Comparison of ENCODE assay signal across 8 cellular contexts in genomic region chr11:66291706-66292542, GRCh38. TPM values are rescaled to one million over a fixed set of nuclear protein-coding genes. Genes with fewer than 3 reads are reported as not detected.
DNase-seq lines count a peak whose midpoint lies in the region; ATAC-seq, FAIRE-seq and TF ChIP-seq lines count a peak whose summit lies in the region.

TMEM151A (plus strand) TSS chr11:66291894; CDS start chr11:66292014, 120 bp downstream.

- no peak for TF ChIP-seq POLR2A in IMR-90 (IDR thresholded peaks at IDR 0.05; ENCODE audit: low read depth, low read length)

- no peak for ATAC-seq in IMR-90 (ENCODE audit: low read depth)
- ATAC-seq in central memory CD8-positive, alpha-beta T cell (replicated peaks; ENCODE audit: extremely low read depth, poor library complexity, severe bottlenecking), result no peak
- no peak for ATAC-seq in naive thymus-derived CD8-positive, alpha-beta T cell
- ATAC-seq in HG03442 (IDR thresholded peaks at IDR 0.05; ENCODE audit: unreplicated experiment), result no peak

- FAIRE-seq in small intestine (lab: Jason Lieb, UNC), result no peak

- no peak within 1 kb of the TSS for H3K4ac ChIP-seq in IMR-90 (ENCODE audit: low read depth, low read length)

- intact Hi-C loops in IMR-90 (cut with micrococcal nuclease), result no loop called here

- no peak within 1 kb of the TSS for H3K18ac ChIP-seq in IMR-90 (ENCODE audit: low read depth, low read length)

- H3K27me3 Mint-ChIP-seq in central memory CD8-positive, alpha-beta T cell, result peaks cover 27% of the 10 kb centered on the region
- H3K27me3 Mint-ChIP-seq in naive thymus-derived CD8-positive, alpha-beta T cell, result peaks cover 2 to 23% (median 13%) of the 10 kb centered on the region in 5 donors

- peak within 1 kb of the TSS; percentile 11 for H3K27ac Mint-ChIP-seq in central memory CD8-positive, alpha-beta T cell (ENCODE audit: low read depth)
- peak within 1 kb of the TSS in 3 of 10 donors; percentile 43 to 95 (median 59) for H3K27ac Mint-ChIP-seq in naive thymus-derived CD8-positive, alpha-beta T cell

- no peak within 1 kb of the TSS for H2BK15ac ChIP-seq in IMR-90 (ENCODE audit: low read depth, low read length)

- H3K9me3 ChIP-seq in IMR-90 (ENCODE audit: control insufficient read depth, insufficient read depth, low read length) (no peaks in the 10 kb centered on the region), small intestine (ENCODE audit: control insufficient read depth, low read depth) (no peaks in the 10 kb centered on the region)

- H3K27me3 ChIP-seq in BJ (ENCODE audit: control insufficient read depth, insufficient read depth, low read length) (peaks cover 23% of the 10 kb centered on the region), IMR-90 (ENCODE audit: control insufficient read depth, insufficient read depth, low read length) (peaks cover 40% of the 10 kb centered on the region), small intestine (ENCODE audit: control insufficient read depth in 2 of 2, insufficient read depth in 2 of 2, low read length in 2 of 2) (peaks cover 0 to 5% of the 10 kb centered on the region in 2 donors)

- peaks cover 6% of the 10 kb centered on the region; the same call in 1 of the 2 replicates for H4K20me1 ChIP-seq in IMR-90 (ENCODE audit: insufficient read depth, low read length)

- H2AK9ac ChIP-seq in IMR-90 (replicated peaks; ENCODE audit: low read depth, low read length, poor library complexity), result no peak within 1 kb of the TSS

- CTCF ChIA-PET in BJ (lab: Yijun Ruan, JAX), result interaction anchor here (1.2 to 4.5 kb wide), 3 partner anchors 20 to 97 kb away, joined by 3 to 34 read pairs (median 5); no protein-coding TSS in a partner anchor
- CTCF ChIA-PET in IMR-90 (lab: Yijun Ruan, JAX), result no interaction called here

- no peak within 1 kb of the TSS for H2AK5ac ChIP-seq in IMR-90 (ENCODE audit: low read depth, low read length)

- H3K36me3 Mint-ChIP-seq in central memory CD8-positive, alpha-beta T cell (ENCODE audit: insufficient read depth), result peaks cover 5% of the 10 kb centered on the region
- H3K36me3 Mint-ChIP-seq in naive thymus-derived CD8-positive, alpha-beta T cell, result no peaks in the 10 kb centered on the region

- H2BK20ac ChIP-seq in IMR-90 (ENCODE audit: low read depth, low read length), result no peak within 1 kb of the TSS

- H3K23ac ChIP-seq in IMR-90 (ENCODE audit: low read depth, low read length), result no peak within 1 kb of the TSS

- no peaks in the 10 kb centered on the region for H3K9me3 Mint-ChIP-seq in central memory CD8-positive, alpha-beta T cell
- H3K9me3 Mint-ChIP-seq in naive thymus-derived CD8-positive, alpha-beta T cell, result no peaks in the 10 kb centered on the region

- H3K9me1 ChIP-seq in IMR-90 (ENCODE audit: insufficient read depth, low read length), result peaks cover 14% of the 10 kb centered on the region

- H3K4me1 Mint-ChIP-seq in central memory CD8-positive, alpha-beta T cell, result peaks cover 22% of the 10 kb centered on the region
- H3K4me1 Mint-ChIP-seq in naive thymus-derived CD8-positive, alpha-beta T cell, result peaks cover 19 to 41% (median 40%) of the 10 kb centered on the region in 4 donors

- H3K9ac ChIP-seq in IMR-90 (ENCODE audit: low read depth, low read length), result no peak within 1 kb of the TSS

- H3K27ac ChIP-seq in IMR-90 (ENCODE audit: insufficient read depth, low read length) (no peak within 1 kb of the TSS), small intestine (ENCODE audit: low read depth in 1 of 2, low read length in 1 of 2) (no peak within 1 kb of the TSS)

- WGBS in IMR-90 (ENCODE audit: extremely low coverage in 2 of 2, insufficient read length in 1 of 2), 2 experiments, result 3% methylated on average over 41 of the region's 95 CpGs; no CpG with 5 or more reads in 1 of the 2 experiments
- WGBS in small intestine, 3 donors, result 2 to 3% (median 2%) methylated on average over 55 to 95 of the region's 95 CpGs

- H3K4me3 ChIP-seq in BJ (ENCODE audit: low read depth, low read length), result peak within 1 kb of the TSS; percentile 25
- H3K4me3 ChIP-seq in IMR-90 (ENCODE audit: insufficient read depth, low read depth, low read length), result 0 out of 2 replicates have a peak within 1 kb of the TSS, but pooled peaks have one; percentile 18
- peak within 1 kb of the TSS in 1 of 2 donors; percentile 59 for H3K4me3 ChIP-seq in small intestine (ENCODE audit: low read depth in 1 of 2, low read length in 2 of 2)

- H2BK5ac ChIP-seq in IMR-90 (ENCODE audit: low read depth, low read length, poor library complexity, severe bottlenecking), result no peak within 1 kb of the TSS

- no peak for TF ChIP-seq RAD21 in IMR-90 (IDR thresholded peaks at IDR 0.05; ENCODE audit: low read length)

- H3K4me2 ChIP-seq in IMR-90 (ENCODE audit: low read depth, low read length), result no peak within 1 kb of the TSS

- TF ChIP-seq CTCF in BJ (IDR thresholded peaks at IDR 0.05; ENCODE audit: insufficient read depth, low read depth, low read length), result no peak
- TF ChIP-seq CTCF in IMR-90 (conservative IDR thresholded peaks at IDR 0.05; ENCODE audit: low read depth, low read length), result no peak

- in situ Hi-C loops in IMR-90 (cut with MboI; ENCODE audit: low sequenced_read_pairs), result no loop called here

- no peaks in the 10 kb centered on the region for H3K36me3 ChIP-seq in BJ (ENCODE audit: control insufficient read depth, insufficient read depth, low read length)
- no peaks in the 10 kb centered on the region for H3K36me3 ChIP-seq in IMR-90 (ENCODE audit: control insufficient read depth, insufficient read depth, low read length)
- no peaks in the 10 kb centered on the region for H3K36me3 ChIP-seq in small intestine (ENCODE audit: control insufficient read depth in 2 of 2, insufficient read depth in 2 of 2, low read length in 2 of 2)

- H3K4me3 Mint-ChIP-seq in central memory CD8-positive, alpha-beta T cell, result peak within 1 kb of the TSS; percentile 83
- H3K4me3 Mint-ChIP-seq in naive thymus-derived CD8-positive, alpha-beta T cell, result peak within 1 kb of the TSS; percentile 84 to 96 (median 92)

- H3K4me1 ChIP-seq in IMR-90 (ENCODE audit: control insufficient read depth, insufficient read depth, low read length), result peaks cover 11% of the 10 kb centered on the region
- H3K4me1 ChIP-seq in small intestine (ENCODE audit: control insufficient read depth in 2 of 2, insufficient read depth in 1 of 2, low read depth in 1 of 2, low read length in 1 of 2), result peaks cover 5 to 8% of the 10 kb centered on the region in 2 donors

- BruUV-seq in IMR-90 (replicated peaks; lab: Mats Ljungman, UMichigan), result no TSS peak

- H2BK120ac ChIP-seq in IMR-90 (ENCODE audit: low read depth, low read length), result no peak within 1 kb of the TSS

- H3K56ac ChIP-seq in IMR-90 (ENCODE audit: extremely low read depth, insufficient read depth, low read length), result no peak within 1 kb of the TSS

- no peak within 1 kb of the TSS for H4K8ac ChIP-seq in IMR-90 (ENCODE audit: low read depth in 2 of 2, low read length in 2 of 2)

- H2AFZ ChIP-seq in IMR-90 (replicated peaks; ENCODE audit: low read length, poor library complexity), result peak within 1 kb of the TSS; percentile 72

- peaks cover 7 to 18% of the 10 kb centered on the region in 2 experiments; a peak in 3 of 4 replicates for H3K79me1 ChIP-seq in IMR-90 (ENCODE audit: low read depth in 1 of 2, low read length in 2 of 2)

- dilution Hi-C loops in IMR-90 (cut with HindIII; ENCODE audit: low sequenced_read_pairs, unreplicated experiment), result no loop called here

- H3K14ac ChIP-seq in IMR-90 (replicated peaks; ENCODE audit: low read depth, low read length), result no peak within 1 kb of the TSS

- no peak within 1 kb of the TSS for H4K91ac ChIP-seq in IMR-90 (ENCODE audit: insufficient read depth, low read depth, low read length)

- no peak for DNase-seq in BJ (ENCODE audit: low read depth)
- no peak for DNase-seq in IMR-90
- DNase-seq in central memory CD8-positive, alpha-beta T cell (ENCODE audit: low spot score in 2 of 2), result no peak
- peak in 2 of 10 donors; percentile 42 to 62 for DNase-seq in naive thymus-derived CD8-positive, alpha-beta T cell
- no peak for DNase-seq in small intestine
- no peak for DNase-seq in RKO (ENCODE audit: low spot score)
- DNase-seq in middle frontal gyrus (ENCODE audit: extremely low spot score, low spot score), result no peak

- no peak within 1 kb of the TSS for H4K5ac ChIP-seq in IMR-90 (ENCODE audit: low read depth, low read length)

- POLR2A ChIA-PET in BJ (lab: Charles Lee), result interaction anchor here (0.6 kb wide), 1 partner anchor 21 kb away, joined by 5 read pairs; no protein-coding TSS in a partner anchor
- POLR2A ChIA-PET in IMR-90 (lab: Charles Lee; ENCODE audit: unreplicated experiment), result interaction anchor here (0.6 kb wide), 1 partner anchor 12 kb away, joined by 3 read pairs; no protein-coding TSS in a partner anchor
- POLR2A ChIA-PET in naive thymus-derived CD8-positive, alpha-beta T cell (lab: Charles Lee), result interaction anchor here (0.6 to 1.2 kb wide), 3 partner anchors 9 to 303 kb away, joined by 3 to 6 read pairs (median 5); no protein-coding TSS in a partner anchor

TF ChIP-seq in IMR-90, 13 proteins besides CTCF, POLR2A, EP300 and RAD21 (continues in another document):
- TF ChIP-seq MXI1 (IDR thresholded peaks at IDR 0.05; ENCODE audit: borderline replicate concordance, low read depth, low read length), result no peak
- TF ChIP-seq RFX5 (IDR thresholded peaks at IDR 0.05; ENCODE audit: low read depth, low read length), result no peak
- TF ChIP-seq, protein P1, sequence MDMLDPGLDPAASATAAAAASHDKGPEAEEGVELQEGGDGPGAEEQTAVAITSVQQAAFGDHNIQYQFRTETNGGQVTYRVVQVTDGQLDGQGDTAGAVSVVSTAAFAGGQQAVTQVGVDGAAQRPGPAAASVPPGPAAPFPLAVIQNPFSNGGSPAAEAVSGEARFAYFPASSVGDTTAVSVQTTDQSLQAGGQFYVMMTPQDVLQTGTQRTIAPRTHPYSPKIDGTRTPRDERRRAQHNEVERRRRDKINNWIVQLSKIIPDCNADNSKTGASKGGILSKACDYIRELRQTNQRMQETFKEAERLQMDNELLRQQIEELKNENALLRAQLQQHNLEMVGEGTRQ (IDR thresholded peaks at IDR 0.05; ENCODE audit: low read depth, low read length), result no peak
- TF ChIP-seq CHD1 (IDR thresholded peaks at IDR 0.05; ENCODE audit: low read depth, low read length), result no peak
- TF ChIP-seq BHLHE40 (IDR thresholded peaks at IDR 0.05; ENCODE audit: low read depth, low read length), result no peak
- TF ChIP-seq CEBPB (IDR thresholded peaks at IDR 0.05; ENCODE audit: low read depth, low read length), result no peak
- no peak for TF ChIP-seq RCOR1 (IDR thresholded peaks at IDR 0.05; ENCODE audit: insufficient replicate concordance, low read length)
- TF ChIP-seq MAFK (IDR thresholded peaks at IDR 0.05; ENCODE audit: low read depth, low read length), result no peak

RNA-seq across cellular contexts. Expression of gene TMEM151A, which starts in this region (rescaled TPM):
- polyA plus RNA-seq in BJ (2011; rRNA removed) (0.15 TPM in 1 of 2 replicates, not detected in the other), IMR-90 (2012; rRNA removed) (0.03 and 0.07 TPM in 2 replicates), small intestine (under 1 TPM in 2 of 3 donors, not detected in 1; 0.54 to 0.91 TPM)
- polyA minus RNA-seq in BJ (2011; rRNA and poly(A)+ RNA removed), result 0.14 and 0.26 TPM in 2 replicates
- total RNA-seq in IMR-90 (2012; rRNA removed), result not detected in 2 replicates
- 0.04 and 0.18 TPM in 2 replicates for polyA plus RNA-seq in IMR-90 (2012; cell fraction: cytosol; rRNA removed)
- polyA plus RNA-seq in IMR-90 (2012; cell fraction: nucleus; rRNA removed; ENCODE audit: low replicate concordance), result 0.11 and 0.21 TPM in 2 replicates
- under 1 TPM in 1 of 2 experiments, not detected in 1; 0.13 TPM for total RNA-seq in naive thymus-derived CD8-positive, alpha-beta T cell
- polyA plus RNA-seq in naive thymus-derived CD8-positive, alpha-beta T cell, result not detected
